Comparison of ENCODE assay signal across 1 cellular context in the genomic region with DNA sequence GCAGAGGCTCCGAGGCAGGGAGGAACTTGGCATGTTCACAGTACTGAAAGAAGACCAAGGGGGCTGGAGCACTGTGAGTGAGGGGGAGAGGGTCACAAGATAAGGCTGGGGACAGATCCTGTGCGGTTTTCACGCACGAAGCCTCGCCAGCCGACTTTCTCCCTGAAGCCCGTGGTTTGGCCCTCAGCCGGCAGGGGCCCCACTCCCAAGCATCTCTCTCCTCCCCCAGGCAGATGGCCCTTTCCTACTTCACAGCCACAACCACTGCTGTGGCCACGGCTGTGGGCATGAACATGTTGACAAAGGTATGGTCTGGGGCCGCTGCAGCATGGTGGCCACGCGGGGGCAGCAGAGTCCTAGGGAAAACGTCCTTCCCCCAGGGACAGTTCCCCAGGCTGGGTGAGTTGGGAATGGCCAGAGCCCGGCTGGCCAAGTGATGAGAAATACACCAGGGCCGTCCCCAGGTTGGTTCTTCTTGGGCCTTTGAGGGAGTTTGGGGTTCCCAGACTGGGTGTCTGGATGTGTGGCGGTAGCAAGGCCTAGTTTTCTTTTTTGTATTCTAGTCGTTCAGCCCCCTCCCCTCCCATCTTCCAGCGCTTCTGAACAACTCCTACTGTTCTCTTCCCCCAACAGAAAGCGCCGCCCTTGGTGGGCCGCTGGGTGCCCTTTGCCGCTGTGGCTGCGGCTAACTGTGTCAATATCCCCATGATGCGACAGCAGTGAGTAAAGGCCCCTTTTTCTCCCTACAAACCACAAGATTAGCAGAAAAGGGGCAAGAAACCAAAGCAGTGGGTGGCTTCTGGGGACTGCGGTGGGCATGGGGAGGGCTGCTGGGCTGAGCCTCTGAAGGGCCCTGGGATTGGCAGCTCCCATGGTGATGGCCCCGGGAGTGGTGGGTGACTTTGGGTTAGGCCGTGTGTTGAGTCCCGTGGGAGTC.
TF ChIP-seq lines count a peak whose summit lies in the region.

No MANE protein-coding gene starts in this region.

TF ChIP-seq in HCT116, 20 proteins besides CTCF, POLR2A, EP300 and RAD21:
- TF ChIP-seq REST (IDR thresholded peaks at IDR 0.05; ENCODE audit: low read depth): no peak
- no peak for TF ChIP-seq CBX3 (IDR thresholded peaks at IDR 0.05; ENCODE audit: low read depth)
- TF ChIP-seq YY1 (IDR thresholded peaks at IDR 0.05; ENCODE audit: extremely low read depth, insufficient replicate concordance, low read depth, low read length): peak; percentile 32
